1 cellular context compared by ENCODE assay signal in genomic region chr2:152242787-152243472, GRCh38.
A peak's percentile ranks its signal among the peaks of the same experiment; 100 is the strongest.
TF ChIP-seq lines count a peak whose summit lies in the region.

No MANE protein-coding gene starts in this region.

TF ChIP-seq in HepG2, 621 proteins besides CTCF, POLR2A, EP300 and RAD21 (continued from another document and continues in another):
- TF ChIP-seq KIAA2018 (CRISPR knock-in tag; IDR thresholded peaks at IDR 0.05; ENCODE audit: borderline replicate concordance) (no peak), SKI (IDR thresholded peaks at IDR 0.05; ENCODE audit: partially characterized antibody) (peak; percentile 54), ZNF101 (CRISPR knock-in tag; IDR thresholded peaks at IDR 0.05; ENCODE audit: borderline replicate concordance, low read depth) (no peak), ZNF800 (CRISPR knock-in tag; IDR thresholded peaks at IDR 0.05) (no peak), THAP7 (CRISPR knock-in tag; IDR thresholded peaks at IDR 0.05) (no peak), ZNF256 (CRISPR knock-in tag; conservative IDR thresholded peaks at IDR 0.05) (no peak), ARID5B (CRISPR knock-in tag; IDR thresholded peaks at IDR 0.05) (peak; percentile 78), KDM3A (CRISPR knock-in tag; IDR thresholded peaks at IDR 0.05; ENCODE audit: low read depth) (0 out of 2 replicates have a peak, but pooled peaks have one; percentile 20), ZNF574 (CRISPR knock-in tag; IDR thresholded peaks at IDR 0.05) (0 out of 2 replicates have a peak, but pooled peaks have one; percentile 19), RARA (CRISPR knock-in tag; IDR thresholded peaks at IDR 0.05) (peak; percentile 79), SOX13 (IDR thresholded peaks at IDR 0.05) (no peak), SOX13 (CRISPR knock-in tag; conservative IDR thresholded peaks at IDR 0.05 in 1 of 2, IDR thresholded peaks at IDR 0.05 in 1 of 2) (peak in 1 of 2 experiments; percentile 49; a peak in 1 of 4 replicates), FOSL2 (CRISPR knock-in tag; IDR thresholded peaks at IDR 0.05) (peak; percentile 38; the same call in 1 of the 2 replicates), MXI1 (IDR thresholded peaks at IDR 0.05; ENCODE audit: borderline replicate concordance, low read depth, low read length) (0 out of 3 replicates have a peak, but pooled peaks have one; percentile 19), ZNF639 (CRISPR knock-in tag; conservative IDR thresholded peaks at IDR 0.05) (no peak), HNF4A (CRISPR knock-in tag; IDR thresholded peaks at IDR 0.05) (peak; percentile 86), FUBP1 (CRISPR knock-in tag; IDR thresholded peaks at IDR 0.05; ENCODE audit: borderline replicate concordance) (no peak), ELK4 (CRISPR knock-in tag; IDR thresholded peaks at IDR 0.05; ENCODE audit: borderline replicate concordance) (no peak), SP5 (CRISPR knock-in tag; IDR thresholded peaks at IDR 0.05; ENCODE audit: borderline replicate concordance, low read depth) (0 out of 2 replicates have a peak, but pooled peaks have one; percentile 40), STAT6 (CRISPR knock-in tag; IDR thresholded peaks at IDR 0.05; ENCODE audit: borderline replicate concordance) (no peak), POLR2G (IDR thresholded peaks at IDR 0.05; ENCODE audit: low read depth, low read length) (no peak), MAZ (IDR thresholded peaks at IDR 0.05; ENCODE audit: borderline replicate concordance, low read depth, low read length) (no peak), MAZ (CRISPR knock-in tag; IDR thresholded peaks at IDR 0.05; ENCODE audit: low read depth) (0 out of 2 replicates have a peak, but pooled peaks have one; percentile 42), SRSF9 (IDR thresholded peaks at IDR 0.05; ENCODE audit: borderline replicate concordance, insufficient read depth, low read depth, low read length, poor library complexity, severe bottlenecking) (no peak)
